In the genomic region with DNA sequence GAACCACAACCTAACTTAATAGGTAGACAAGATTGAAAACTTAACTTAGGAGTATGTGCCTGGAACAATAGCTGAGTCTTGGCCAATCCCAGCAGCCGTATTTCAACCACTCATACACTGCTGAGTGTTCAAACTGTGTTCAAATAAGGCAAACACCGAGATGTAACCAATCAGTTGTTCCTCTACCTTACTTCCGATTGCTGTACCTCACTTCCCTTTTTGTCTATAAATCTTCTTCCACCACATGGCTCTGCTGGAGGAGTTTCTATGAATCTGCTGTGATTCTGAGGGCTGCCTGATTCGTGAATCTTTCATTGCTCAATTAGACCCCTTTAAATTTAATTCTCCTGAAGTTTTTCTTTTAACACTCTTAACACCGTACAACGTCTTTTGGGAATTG, we compare ENCODE assay signal across 20 cellular contexts.
"Had no signal": no experiment of that assay in that cellular context is flagged by ENCODE, and none has a peak within 500 bp of the region (broad histone marks: within the 10 kb centered on the region; RNA-seq: fewer than 3 reads in every experiment).

No MANE protein-coding gene starts in this region.

- ATAC-seq: effector memory CD8-positive, alpha-beta T cell; naive thymus-derived CD8-positive, alpha-beta T cell; WTC11 had no signal

- H3K27me3 ChIP-seq: adrenal gland, dorsolateral prefrontal cortex, esophagus muscularis mucosa, right atrium auricular region, tibial nerve had no signal

- FAIRE-seq: astrocyte, colon, frontal cortex, TTC549 had no signal

- DNase-seq: activated naive CD4-positive, alpha-beta T cell; activated T-cell treated with anti-CD3 and anti-CD28 coated beads, Interleukin-2, amount 50 U/mL, for 1 hour; adrenal gland; central memory CD4-positive, alpha-beta T cell; dorsolateral prefrontal cortex; effector memory CD8-positive, alpha-beta T cell; hippocampal formation; left ventricle myocardium inferior; naive thymus-derived CD8-positive, alpha-beta T cell; stimulated activated CD4-positive, alpha-beta T cell treated with anti-CD3 and anti-CD28 coated beads, Interleukin-4, amount 100 ng/mL, for 24 hours; stimulated activated naive CD4-positive, alpha-beta T cell treated with Interleukin-2 at 50 U/mL for 16 hours had no signal

- H3K9me3 ChIP-seq: adrenal gland, prostate gland had no signal

- H3K4me1 ChIP-seq: adrenal gland, esophagus muscularis mucosa, left ventricle myocardium inferior, prostate gland, right atrium auricular region, tibial nerve had no signal

- H3K27ac ChIP-seq: adrenal gland, dorsolateral prefrontal cortex, esophagus muscularis mucosa, left ventricle myocardium inferior, prostate gland, right atrium auricular region, tibial nerve had no signal

- H3K36me3 ChIP-seq: adrenal gland, esophagus muscularis mucosa, left ventricle myocardium inferior, prostate gland, right atrium auricular region, tibial nerve had no signal

- H3K4me3 ChIP-seq: adrenal gland, dorsolateral prefrontal cortex, esophagus muscularis mucosa, left ventricle myocardium inferior, prostate gland, right atrium auricular region, tibial nerve had no signal
